Comparison of ENCODE assay signal across 9 cellular contexts in genomic region chr1:219385786-219386427, GRCh38.
A peak's percentile ranks its signal among the peaks of the same experiment; 100 is the strongest.
DNase-seq lines count a peak whose midpoint lies in the region; ATAC-seq and TF ChIP-seq lines count a peak whose summit lies in the region.
"Had no signal": no experiment of that assay in that cellular context is flagged by ENCODE, and none has a peak within 500 bp of the region (broad histone marks: within the 10 kb centered on the region; RNA-seq: fewer than 3 reads in every experiment).

No MANE protein-coding gene starts in this region.

- DNase-seq in activated CD4-positive, alpha-beta memory T cell treated with anti-CD3 and anti-CD28 coated beads for 36 hours = peak; percentile 42
- DNase-seq in activated CD4-positive, alpha-beta memory T cell treated with anti-CD3 and anti-CD28 coated beads, Interleukin-2, amount 10 ng/mL, durations not matched to agents 7 days and 5 days = no peak
- DNase-seq in GM23338 (ENCODE audit: low spot score) (peak; percentile 85), OCI-M1 (lab: John Stamatoyannopoulos, UW) (peak; percentile 70), cardiac fibroblast (ENCODE audit: low read depth in 2 of 2) (peak; percentile 72 to 77), left lung (no peak), tibial nerve (ENCODE audit: low spot score in 2 of 2) (peak in 1 of 2 donors; percentile 41)

- TF ChIP-seq EP300 in Ishikawa (IDR thresholded peaks at IDR 0.05; ENCODE audit: borderline replicate concordance) (no peak), tibial nerve (IDR thresholded peaks at IDR 0.05) (no peak)

- intact Hi-C loops in activated CD4-positive, alpha-beta memory T cell treated with anti-CD3 and anti-CD28 coated beads for 36 hours (cut with micrococcal nuclease) = loop anchor here (1.0 kb wide), 1 partner anchor 182 kb away; no protein-coding TSS in a partner anchor
- intact Hi-C loops in left lung (cut with DNase I) = no loop called here

- no peaks in the 10 kb centered on the region for H3K9me3 ChIP-seq in left lung
- no peaks in the 10 kb centered on the region for H3K9me3 ChIP-seq in tibial nerve

- H3K36me3 ChIP-seq in GM23338 (ENCODE audit: insufficient read depth) (no peaks in the 10 kb centered on the region), left lung (no peaks in the 10 kb centered on the region), tibial nerve (peaks cover 0 to 2% (median 0%) of the 10 kb centered on the region in 3 donors)

- no peaks in the 10 kb centered on the region for H3K4me1 ChIP-seq in GM23338 (ENCODE audit: insufficient read depth)
- no peaks in the 10 kb centered on the region for H3K4me1 ChIP-seq in left lung
- peaks cover 0 to 3% (median 0%) of the 10 kb centered on the region in 4 donors for H3K4me1 ChIP-seq in tibial nerve

- peak; percentile 86 for TF ChIP-seq RAD21 in Ishikawa (IDR thresholded peaks at IDR 0.05; ENCODE audit: low read depth)

- TF ChIP-seq CTCF in GM23338 (conservative IDR thresholded peaks at IDR 0.05; ENCODE audit: low read depth in 2 of 2) (peak; percentile 88 to 95), cardiac fibroblast (IDR thresholded peaks at IDR 0.05; ENCODE audit: low read depth, low read length) (peak; percentile 87), left lung (IDR thresholded peaks at IDR 0.05) (peak; percentile 45 to 58), tibial nerve (IDR thresholded peaks at IDR 0.05) (peak; percentile 34 to 53 (median 50))

- CTCF ChIA-PET in activated CD4-positive, alpha-beta memory T cell treated with anti-CD3 and anti-CD28 coated beads for 36 hours (lab: Charles Lee) = interaction anchor here (1.4 to 2.1 kb wide), 2 partner anchors 32 to 181 kb away, joined by 3 to 6 read pairs; no protein-coding TSS in a partner anchor
- CTCF ChIA-PET in activated CD4-positive, alpha-beta memory T cell treated with anti-CD3 and anti-CD28 coated beads, Interleukin-2, amount 10 ng/mL, durations not matched to agents 7 days and 5 days (lab: Charles Lee) = interaction anchor here (1.5 kb wide), 1 partner anchor 1057 kb away, joined by 4 read pairs; no protein-coding TSS in a partner anchor

- H2AFZ ChIP-seq in GM23338 = no peak overlapping the region

- 46 to 47% methylated on average over 3 of the region's 3 CpGs for WGBS in tibial nerve, 2 donors

- ATAC-seq in GM23338 (peak; percentile 99), left lung (peak; percentile 91)

- POLR2A ChIA-PET in activated CD4-positive, alpha-beta memory T cell treated with anti-CD3 and anti-CD28 coated beads for 36 hours (lab: Charles Lee) = no interaction called here
- POLR2A ChIA-PET in activated CD4-positive, alpha-beta memory T cell treated with anti-CD3 and anti-CD28 coated beads, Interleukin-2, amount 10 ng/mL, durations not matched to agents 7 days and 5 days (lab: Charles Lee) = no interaction called here

- H3K27ac ChIP-seq in GM23338 (ENCODE audit: low read depth) = no peak overlapping the region
- no peak overlapping the region for H3K27ac ChIP-seq in left lung
- H3K27ac ChIP-seq in tibial nerve = no peak overlapping the region
- H3K27ac ChIP-seq: epithelial cell of prostate had no signal

- H4K20me1 ChIP-seq in GM23338 (replicated peaks; ENCODE audit: insufficient read depth) = no peaks in the 10 kb centered on the region

- H3K27me3 Mint-ChIP-seq in activated CD4-positive, alpha-beta memory T cell treated with anti-CD3 and anti-CD28 coated beads for 36 hours = no peaks in the 10 kb centered on the region
- H3K27me3 Mint-ChIP-seq in activated CD4-positive, alpha-beta memory T cell treated with anti-CD3 and anti-CD28 coated beads, Interleukin-2, amount 10 ng/mL, durations not matched to agents 7 days and 5 days = peaks cover 6% of the 10 kb centered on the region
- peaks cover 1% of the 10 kb centered on the region for H3K27me3 Mint-ChIP-seq in GM23338 (ENCODE audit: insufficient read depth, low read depth, poor library complexity)

- no peaks in the 10 kb centered on the region for H3K4me1 Mint-ChIP-seq in activated CD4-positive, alpha-beta memory T cell treated with anti-CD3 and anti-CD28 coated beads for 36 hours (ENCODE audit: low read depth)
- H3K4me1 Mint-ChIP-seq in activated CD4-positive, alpha-beta memory T cell treated with anti-CD3 and anti-CD28 coated beads, Interleukin-2, amount 10 ng/mL, durations not matched to agents 7 days and 5 days = no peaks in the 10 kb centered on the region
- H3K4me1 Mint-ChIP-seq in GM23338 = peaks cover 6% of the 10 kb centered on the region; the same call in 2 of the 3 replicates

- H3K4me3 ChIP-seq in GM23338 (no peak overlapping the region), cardiac fibroblast (replicated peaks in 1 of 2; ENCODE audit: low read depth in 2 of 2, low read length in 2 of 2) (no peak overlapping the region), left lung (no peak overlapping the region), tibial nerve (no peak overlapping the region)

- no peaks in the 10 kb centered on the region for H3K9me3 Mint-ChIP-seq in activated CD4-positive, alpha-beta memory T cell treated with anti-CD3 and anti-CD28 coated beads for 36 hours
- H3K9me3 Mint-ChIP-seq in activated CD4-positive, alpha-beta memory T cell treated with anti-CD3 and anti-CD28 coated beads, Interleukin-2, amount 10 ng/mL, durations not matched to agents 7 days and 5 days = no peaks in the 10 kb centered on the region
- H3K9me3 Mint-ChIP-seq in GM23338 = no peaks in the 10 kb centered on the region

- no peaks in the 10 kb centered on the region for H3K36me3 Mint-ChIP-seq in activated CD4-positive, alpha-beta memory T cell treated with anti-CD3 and anti-CD28 coated beads for 36 hours
- no peaks in the 10 kb centered on the region for H3K36me3 Mint-ChIP-seq in activated CD4-positive, alpha-beta memory T cell treated with anti-CD3 and anti-CD28 coated beads, Interleukin-2, amount 10 ng/mL, durations not matched to agents 7 days and 5 days (ENCODE audit: low read depth)
- no peaks in the 10 kb centered on the region for H3K36me3 Mint-ChIP-seq in GM23338 (ENCODE audit: low read depth)

- no peak for TF ChIP-seq POLR2A in tibial nerve (IDR thresholded peaks at IDR 0.05)

- H3K27ac Mint-ChIP-seq in activated CD4-positive, alpha-beta memory T cell treated with anti-CD3 and anti-CD28 coated beads for 36 hours = no peak overlapping the region
- H3K27ac Mint-ChIP-seq in activated CD4-positive, alpha-beta memory T cell treated with anti-CD3 and anti-CD28 coated beads, Interleukin-2, amount 10 ng/mL, durations not matched to agents 7 days and 5 days = no peak overlapping the region
- H3K27ac Mint-ChIP-seq in GM23338 = no peak overlapping the region

- H3F3A ChIP-seq in GM23338 (replicated peaks; ENCODE audit: low read depth) = no peaks in the 10 kb centered on the region

- no peak overlapping the region for H3K4me3 Mint-ChIP-seq in activated CD4-positive, alpha-beta memory T cell treated with anti-CD3 and anti-CD28 coated beads for 36 hours
- H3K4me3 Mint-ChIP-seq in activated CD4-positive, alpha-beta memory T cell treated with anti-CD3 and anti-CD28 coated beads, Interleukin-2, amount 10 ng/mL, durations not matched to agents 7 days and 5 days = no peak overlapping the region
- H3K4me3 Mint-ChIP-seq in GM23338 = no peak overlapping the region

- H3K79me2 ChIP-seq in GM23338 (replicated peaks; ENCODE audit: insufficient read depth) = no peaks in the 10 kb centered on the region

- no peak overlapping the region for H3K4me2 ChIP-seq in GM23338

- no peaks in the 10 kb centered on the region for H3K27me3 ChIP-seq in GM23338 (ENCODE audit: insufficient read depth)
- no peaks in the 10 kb centered on the region for H3K27me3 ChIP-seq in left lung
- H3K27me3 ChIP-seq in tibial nerve = no peaks in the 10 kb centered on the region

- H3K9me2 ChIP-seq in GM23338 (ENCODE audit: insufficient read depth) = peaks cover 7% of the 10 kb centered on the region

TF ChIP-seq in GM23338, 12 proteins besides CTCF, POLR2A, EP300 and RAD21:
- no peak for TF ChIP-seq JUNB (IDR thresholded peaks at IDR 0.05; ENCODE audit: unreplicated experiment)
TF ChIP-seq in GM23338: peak in this region for 0.

TF ChIP-seq in Ishikawa, 13 proteins besides CTCF, POLR2A, EP300 and RAD21 (continues in another document):
- TF ChIP-seq, protein P1, sequence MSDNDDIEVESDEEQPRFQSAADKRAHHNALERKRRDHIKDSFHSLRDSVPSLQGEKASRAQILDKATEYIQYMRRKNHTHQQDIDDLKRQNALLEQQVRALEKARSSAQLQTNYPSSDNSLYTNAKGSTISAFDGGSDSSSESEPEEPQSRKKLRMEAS (IDR thresholded peaks at IDR 0.05) = no peak
- TF ChIP-seq ZBTB7A (IDR thresholded peaks at IDR 0.05; ENCODE audit: low read depth) (no peak), TAF1 (IDR thresholded peaks at IDR 0.05; ENCODE audit: low read depth) (no peak), FOXM1 (IDR thresholded peaks at IDR 0.05; ENCODE audit: borderline replicate concordance, low read depth) (no peak), CREB1 (IDR thresholded peaks at IDR 0.05; ENCODE audit: low read depth) (no peak), TEAD4 (IDR thresholded peaks at IDR 0.05) (no peak), REST (IDR thresholded peaks at IDR 0.05; ENCODE audit: low read depth) (no peak), NFIC (IDR thresholded peaks at IDR 0.05) (no peak), TCF12 (IDR thresholded peaks at IDR 0.05; ENCODE audit: low read depth) (no peak)

Comparison
In these comparisons a context has a peak if more than half of its experiments do, and no peak if none do; other contexts are left out.
1. DNase-seq: peak in activated CD4-positive, alpha-beta memory T cell treated with anti-CD3 and anti-CD28 coated beads for 36 hours (single experiment), GM23338 (single experiment), OCI-M1 (single experiment) and cardiac fibroblast (2 of 2); none in activated CD4-positive, alpha-beta memory T cell treated with anti-CD3 and anti-CD28 coated beads, Interleukin-2, amount 10 ng/mL, durations not matched to agents 7 days and 5 days (single experiment) and left lung (0 of 2).
2. Peak in every context shown above with its lines, with median percentiles within 50 percentile points of each other: CTCF ChIP-seq.